Comparison of ENCODE assay signal across 8 cellular contexts in the genomic region with DNA sequence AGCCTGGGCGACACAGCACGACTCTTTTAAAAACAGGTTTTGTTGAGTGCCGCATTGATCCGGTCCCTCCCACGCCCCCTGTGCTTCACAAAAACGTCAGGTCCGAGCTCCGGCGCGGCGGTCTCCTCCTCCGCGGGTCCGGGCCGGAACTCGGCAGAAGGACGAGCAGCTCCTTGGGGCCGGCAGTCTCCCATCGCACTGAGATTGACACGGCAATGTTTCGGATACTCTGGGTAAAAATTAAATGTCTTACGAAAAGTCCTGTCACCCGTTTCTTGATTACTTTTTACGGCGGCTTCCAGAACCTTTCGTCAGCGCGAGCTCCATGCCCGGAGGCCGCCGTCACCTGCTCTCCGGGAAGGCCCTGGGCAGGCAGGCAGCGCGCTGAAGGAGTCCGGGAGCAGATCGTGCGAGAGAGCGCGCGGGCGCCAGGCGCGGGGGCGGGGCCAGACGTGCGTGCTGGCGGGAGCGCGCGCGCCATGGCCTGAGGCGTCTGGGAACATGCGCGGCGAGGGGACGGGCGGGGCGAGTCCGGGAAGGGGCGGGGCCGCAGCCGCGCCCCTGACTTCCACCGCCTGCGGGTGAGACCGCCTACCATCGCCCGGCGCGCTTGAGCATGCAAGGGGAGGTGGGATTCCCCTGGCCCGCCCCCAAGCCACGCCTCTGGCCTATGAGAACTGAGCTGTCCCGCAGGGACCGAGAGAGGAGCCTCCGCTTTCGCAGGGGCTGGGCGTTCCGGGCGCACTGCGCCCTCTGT. TPM values are rescaled to one million over a fixed set of nuclear protein-coding genes. Genes with fewer than 3 reads are reported as not detected.
DNase-seq lines count a peak whose midpoint lies in the region; ATAC-seq and TF ChIP-seq lines count a peak whose summit lies in the region.

No MANE protein-coding gene starts in this region.

- H3K4me1 ChIP-seq in gastroesophageal sphincter (peaks cover 0 to 10% (median 0%) of the 10 kb centered on the region in 3 donors), suprapubic skin (peaks cover 10% of the 10 kb centered on the region)

- peak; percentile 91 for ATAC-seq in HG02571 (IDR thresholded peaks at IDR 0.05; ENCODE audit: unreplicated experiment)
- ATAC-seq in gastroesophageal sphincter: peak; percentile 97

- H3K27me3 ChIP-seq in GM06990 (replicated peaks; ENCODE audit: control insufficient read depth, insufficient read depth, low read length) (no peaks in the 10 kb centered on the region), gastroesophageal sphincter (no peaks in the 10 kb centered on the region), suprapubic skin (no peaks in the 10 kb centered on the region)

- 0% methylated on average over 4 of the region's 80 CpGs; no CpG with 5 or more reads in 1 of the 2 donors for WGBS in gastroesophageal sphincter (ENCODE audit: low coverage in 1 of 2), 2 donors
- WGBS in suprapubic skin: under 1% methylated on average over 61 of the region's 80 CpGs

- TF ChIP-seq POLR2A in NB4 (IDR thresholded peaks at IDR 0.05; ENCODE audit: extremely low read depth, insufficient read length) (peak; percentile 88), gastroesophageal sphincter (IDR thresholded peaks at IDR 0.05) (peak; percentile 77), suprapubic skin (IDR thresholded peaks at IDR 0.05) (peak in 1 of 2 donors; percentile 64)

- DNase-seq in GM06990 (ENCODE audit: extremely low read depth, insufficient read length) (peak; percentile 99), NB4 (ENCODE audit: low read depth) (peak; percentile 99), SK-N-DZ (ENCODE audit: low spot score) (peak; percentile 99), nucleus accumbens (lab: John Stamatoyannopoulos, UW) (peak; percentile 84 to 99 (median 96)), suprapubic skin (ENCODE audit: low spot score in 2 of 2) (peak; percentile 99 to 100)
- DNase-seq in activated naive CD4-positive, alpha-beta T cell treated with anti-CD3 and anti-CD28 coated beads, Interleukin-2, amount 50 U/mL, for 16 hours: peak; percentile 100

- TF ChIP-seq EP300 in gastroesophageal sphincter (IDR thresholded peaks at IDR 0.05) (no peak), suprapubic skin (IDR thresholded peaks at IDR 0.05) (no peak)

- peak overlapping the region; percentile 72 for H3K4me3 ChIP-seq in GM06990 (replicated peaks; ENCODE audit: low read depth, low read length)
- peak overlapping the region; percentile 67 for H3K4me3 ChIP-seq in NB4 (ENCODE audit: low read depth, low read length)
- peak overlapping the region; percentile 63 to 67 for H3K4me3 ChIP-seq in gastroesophageal sphincter
- peak overlapping the region; percentile 62 for H3K4me3 ChIP-seq in suprapubic skin

- peak overlapping the region; percentile 82 to 98 (median 94) for H3K27ac ChIP-seq in gastroesophageal sphincter
- H3K27ac ChIP-seq in suprapubic skin: peak overlapping the region; percentile 86

- H3K36me3 ChIP-seq in GM06990 (ENCODE audit: control insufficient read depth, insufficient read depth, low read length) (peaks cover 1% of the 10 kb centered on the region), gastroesophageal sphincter (peaks cover 0 to 13% of the 10 kb centered on the region in 2 donors), suprapubic skin (peaks cover 13% of the 10 kb centered on the region)

- no peaks in the 10 kb centered on the region for H3K9me3 ChIP-seq in gastroesophageal sphincter
- no peaks in the 10 kb centered on the region for H3K9me3 ChIP-seq in suprapubic skin

- TF ChIP-seq CTCF in GM06990 (IDR thresholded peaks at IDR 0.05; ENCODE audit: insufficient read depth, low read length, poor library complexity, severe bottlenecking) (no peak), NB4 (IDR thresholded peaks at IDR 0.05; ENCODE audit: low read depth, low read length) (no peak), gastroesophageal sphincter (IDR thresholded peaks at IDR 0.05) (no peak), suprapubic skin (IDR thresholded peaks at IDR 0.05) (no peak)

RNA-seq across cellular contexts. Expression of gene SRL, which starts 11.7 kb away (rescaled TPM):
- 0.08 and 0.31 TPM in 2 replicates for polyA plus RNA-seq in SK-N-DZ (2014; cell fraction: cytosol; rRNA removed)
- polyA plus RNA-seq in SK-N-DZ (2014; cell fraction: nucleus; rRNA removed): 0.05 TPM in 1 of 2 replicates, not detected in the other
- total RNA-seq in gastroesophageal sphincter (1 to 10 TPM; 1.2 to 3.4 (median 2.4) TPM), suprapubic skin (1 to 10 TPM in 1 of 4 donors, under 1 TPM in 3; 0.16 to 1.4 (median 0.52) TPM)

RNA-seq across cellular contexts. Expression of gene TFAP4, which starts 19.3 kb away (rescaled TPM):
- polyA plus RNA-seq in SK-N-DZ (2014; cell fraction: cytosol; rRNA removed): 26.4 and 28.4 TPM in 2 replicates
- polyA plus RNA-seq in SK-N-DZ (2014; cell fraction: nucleus; rRNA removed): 29.5 and 31.0 TPM in 2 replicates
- 1 to 10 TPM; 3.3 to 5.9 (median 4.7) TPM for total RNA-seq in gastroesophageal sphincter
- 10 to 100 TPM; 12.0 to 18.3 (median 14.9) TPM for total RNA-seq in suprapubic skin

Comparison
In these comparisons a context has a peak if more than half of its experiments do, and no peak if none do; other contexts are left out.
1. Peak in every context shown above with its lines: DNase-seq, ATAC-seq, H3K4me3 ChIP-seq and H3K27ac ChIP-seq.